ENCODE assay signal across 9 cellular contexts in the genomic region with DNA sequence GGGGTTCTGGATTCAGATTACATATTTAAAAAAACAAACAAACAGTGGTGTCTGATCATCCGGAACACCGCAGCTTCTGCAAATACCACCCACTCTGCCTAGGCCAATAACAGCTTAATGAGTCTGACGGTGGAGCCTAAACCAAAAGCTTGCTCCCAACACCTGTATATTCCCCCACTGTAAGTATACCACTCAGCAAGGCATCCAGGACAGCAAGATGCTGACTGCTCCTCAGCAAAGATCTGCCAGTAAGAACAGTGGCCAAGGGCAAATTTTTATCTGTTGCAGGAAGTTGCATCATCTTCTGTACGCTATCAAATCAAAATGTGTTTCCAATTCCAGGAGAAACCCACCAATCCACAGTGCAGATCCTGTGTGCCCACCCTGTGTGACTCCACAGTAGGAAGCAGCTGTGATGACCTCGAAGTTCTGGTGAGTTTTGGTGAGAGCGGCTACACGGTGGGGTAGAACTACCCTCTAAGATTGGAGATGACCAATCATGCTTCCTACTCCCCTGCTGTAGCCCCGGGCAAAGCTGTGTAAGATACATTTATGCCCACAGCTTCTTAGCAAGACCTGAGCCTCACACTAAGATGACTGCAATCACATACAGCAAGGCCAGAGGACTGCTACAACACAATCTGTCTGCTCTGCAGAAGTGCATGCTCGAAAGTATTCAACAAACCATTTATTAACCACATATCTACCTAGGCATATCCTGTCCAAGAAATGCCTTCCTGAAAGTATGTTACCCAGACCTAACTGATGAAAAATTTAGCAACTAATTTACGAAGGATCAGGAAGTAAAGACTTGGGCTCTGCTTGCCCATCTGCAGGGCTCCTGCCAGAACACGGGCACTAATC. TPM values are rescaled to one million over a fixed set of nuclear protein-coding genes. Genes with fewer than 3 reads are reported as not detected.
DNase-seq lines count a peak whose midpoint lies in the region; ATAC-seq and TF ChIP-seq lines count a peak whose summit lies in the region.
"Had no signal": no experiment of that assay in that cellular context is flagged by ENCODE, and none has a peak within 500 bp of the region (broad histone marks: within the 10 kb centered on the region; RNA-seq: fewer than 3 reads in every experiment).

No MANE protein-coding gene starts in this region.

- TF ChIP-seq CTCF in NB4 (IDR thresholded peaks at IDR 0.05; ENCODE audit: low read depth, low read length) (no peak), body of pancreas (IDR thresholded peaks at IDR 0.05) (no peak), Peyer's patch (IDR thresholded peaks at IDR 0.05) (no peak)

- ATAC-seq in GM21529 (IDR thresholded peaks at IDR 0.05; ENCODE audit: unreplicated experiment) (peak; percentile 57), body of pancreas (peak; percentile 66)

- peak overlapping the region in 2 of 4 donors; percentile 4 to 28 for H3K27ac ChIP-seq in body of pancreas
- no peak overlapping the region for H3K27ac ChIP-seq in Peyer's patch

- H3K4me1 ChIP-seq in body of pancreas: peaks cover 5% of the 10 kb centered on the region
- H3K4me1 ChIP-seq in Peyer's patch: no peaks in the 10 kb centered on the region

- DNase-seq in CMK (ENCODE audit: low read depth) (peak; percentile 22), NB4 (ENCODE audit: low read depth) (peak; percentile 12), body of pancreas (no peak), Peyer's patch (no peak), HT-29 (ENCODE audit: low spot score) (no peak), GF-D8 (lab: John Stamatoyannopoulos, UW) (no peak)
- no peak for DNase-seq in activated naive CD4-positive, alpha-beta T cell treated with Interleukin-2 at 50 U/mL for 16 hours
- DNase-seq: midbrain had no signal

- TF ChIP-seq POLR2A in NB4 (IDR thresholded peaks at IDR 0.05; ENCODE audit: extremely low read depth, insufficient read length) (no peak), body of pancreas (IDR thresholded peaks at IDR 0.05) (no peak), Peyer's patch (IDR thresholded peaks at IDR 0.05) (no peak)

- H3K27me3 ChIP-seq in body of pancreas: no peaks in the 10 kb centered on the region
- no peaks in the 10 kb centered on the region for H3K27me3 ChIP-seq in Peyer's patch

- 60 to 74% methylated on average over 10 to 11 of the region's 11 CpGs for WGBS in body of pancreas, 2 donors

- H3K36me3 ChIP-seq in body of pancreas (replicated peaks in 1 of 2; ENCODE audit: insufficient read depth in 1 of 2, low read depth in 2 of 2): no peaks in the 10 kb centered on the region
- H3K36me3 ChIP-seq in Peyer's patch: no peaks in the 10 kb centered on the region

- H3K4me3 ChIP-seq in NB4 (ENCODE audit: low read depth, low read length) (no peak overlapping the region), body of pancreas (no peak overlapping the region), Peyer's patch (no peak overlapping the region)

- intact Hi-C loops in body of pancreas (cut with DNase I): no loop called here

- H3K9me3 ChIP-seq in body of pancreas: no peaks in the 10 kb centered on the region
- no peaks in the 10 kb centered on the region for H3K9me3 ChIP-seq in Peyer's patch

RNA-seq across cellular contexts. Expression of gene SIPA1L2, which starts 30.5 kb away (rescaled TPM):
- total RNA-seq in body of pancreas (1 to 10 TPM; 5.6 to 8.6 TPM), Peyer's patch (10 to 100 TPM; 38.0 to 72.4 (median 44.6) TPM)
- total RNA-seq in HT-29 (2014; rRNA removed; shearing (Covaris generic)): 4.1 and 5.1 TPM in 2 replicates

Comparison
In these comparisons a context has a peak if more than half of its experiments do, and no peak if none do; other contexts are left out.
1. DNase-seq: peak in CMK (single experiment) and NB4 (single experiment); none in body of pancreas (0 of 4), Peyer's patch (0 of 3), HT-29 (single experiment), activated naive CD4-positive, alpha-beta T cell treated with Interleukin-2 at 50 U/mL for 16 hours (single experiment) and GF-D8 (single experiment).